28 cellular contexts compared by ENCODE assay signal in the genomic region with DNA sequence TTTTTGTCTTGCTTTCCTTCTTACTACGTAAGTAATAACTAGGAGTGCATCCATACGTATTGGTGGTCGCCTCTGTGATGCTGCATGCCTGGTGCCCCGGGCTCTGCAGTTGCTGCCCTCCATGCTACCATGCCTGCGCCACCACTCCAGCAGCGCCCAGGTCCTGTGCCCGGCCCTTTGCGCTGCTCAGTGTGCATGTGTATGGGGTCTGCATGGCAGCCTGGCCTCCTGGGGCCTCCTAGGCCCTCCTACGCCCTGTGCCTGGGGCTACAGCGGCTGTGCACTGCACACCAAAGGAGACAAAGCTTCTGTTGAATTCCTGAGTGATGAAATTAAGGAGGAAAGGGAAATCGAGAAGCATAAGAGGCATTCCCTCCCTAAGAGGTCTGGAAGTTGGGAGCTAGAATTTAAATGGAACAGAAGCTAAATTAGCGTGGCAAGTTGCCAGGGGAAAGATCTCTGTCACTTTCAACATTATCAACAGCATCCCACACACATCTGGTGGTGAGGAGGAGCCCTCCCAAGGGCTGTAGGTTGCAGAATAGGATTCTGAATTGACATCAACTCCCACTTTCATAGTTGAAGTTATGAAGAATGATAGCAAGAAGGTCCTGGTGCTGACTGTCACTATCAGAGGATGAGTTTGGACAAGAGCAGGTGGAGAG.
"Had no signal": no experiment of that assay in that cellular context is flagged by ENCODE, and none has a peak within 500 bp of the region (broad histone marks: within the 10 kb centered on the region; RNA-seq: fewer than 3 reads in every experiment).

No MANE protein-coding gene starts in this region.

- H3K4me3 Mint-ChIP-seq: activated B cell treated with CpG ODN at 0.5 μM for 24 hours; activated CD8-positive, alpha-beta T cell treated with anti-CD3 and anti-CD28 coated beads for 36 hours; activated T-cell treated with anti-CD3 and anti-CD28 coated beads, Interleukin-2, amount 50 U/mL, for 4 hours; activated T-helper 17 cell treated with anti-CD3 and anti-CD28 coated beads, Interleukin-2, amount 50 U/mL, for 72 hours; endodermal cell; neural progenitor cell; T-helper 2 cell treated with Interferon-gamma antibody and Interleukin-4, amounts not matched to agents 5 μg/mL and 100 μg/mL, for 36 hours had no signal

- ATAC-seq: activated CD8-positive, alpha-beta T cell treated with anti-CD3 and anti-CD28 coated beads for 36 hours; activated T-cell treated with anti-CD3 and anti-CD28 coated beads, Interleukin-2, amount 50 U/mL, for 4 hours; activated T-helper 17 cell treated with anti-CD3 and anti-CD28 coated beads, Interleukin-2, amount 50 U/mL, for 72 hours; foreskin keratinocyte; heart right ventricle; mucosa of descending colon; right cardiac atrium had no signal

- H3K4me3 ChIP-seq: esophagus muscularis mucosa, heart right ventricle, left ventricle myocardium inferior, lung, mucosa of descending colon, neural progenitor cell, transverse colon, uterus had no signal

- H3K36me3 ChIP-seq: brain microvascular endothelial cell, heart right ventricle, left ventricle myocardium inferior, neural progenitor cell, transverse colon, uterus had no signal

- DNase-seq: activated B cell treated with CpG ODN at 0.5 μM for 24 hours; activated CD4-positive, alpha-beta T cell treated with anti-CD3 and anti-CD28 coated beads, Interleukin-2, amount 50 U/mL, for 1 hour; activated CD8-positive, alpha-beta T cell treated with anti-CD3 and anti-CD28 coated beads for 36 hours; activated gamma-delta T cell treated with Interleukin-2 at 50 U/mL for 16 hours; activated naive CD4-positive, alpha-beta T cell treated with anti-CD3 and anti-CD28 coated beads, Interleukin-2, amount 50 U/mL, for 16 hours; activated T-cell treated with anti-CD3 and anti-CD28 coated beads, Interleukin-2, amount 50 U/mL, for 4 hours; amniotic stem cell; brain microvascular endothelial cell; central memory CD4-positive, alpha-beta T cell; endodermal cell; foreskin keratinocyte; heart right ventricle; kidney glomerular epithelial cell; left ventricle myocardium inferior; mesendoderm; mucosa of descending colon; right cardiac atrium; stimulated activated CD4-positive, alpha-beta T cell treated with anti-CD3 and anti-CD28 coated beads, Interleukin-15, amount 100 ng/mL, for 24 hours; stimulated activated CD4-positive, alpha-beta T cell treated with anti-CD3 and anti-CD28 coated beads, Interleukin-2, amount 100 ng/mL, for 24 hours; stimulated activated naive CD4-positive, alpha-beta T cell treated with Interleukin-2 at 50 U/mL for 16 hours; T-helper 1 cell; transverse colon; uterus had no signal

- H3K27ac ChIP-seq: brain microvascular endothelial cell, esophagus muscularis mucosa, foreskin keratinocyte, heart right ventricle, left ventricle myocardium inferior, neural progenitor cell, transverse colon, uterus had no signal

- H3K27me3 ChIP-seq: esophagus muscularis mucosa, neural progenitor cell, transverse colon, uterus had no signal

- H3K4me1 ChIP-seq: heart right ventricle, left ventricle myocardium inferior, neural progenitor cell, transverse colon, uterus had no signal

- H3K9me3 Mint-ChIP-seq: activated B cell treated with CpG ODN at 0.5 μM for 24 hours; activated CD8-positive, alpha-beta T cell treated with anti-CD3 and anti-CD28 coated beads for 36 hours; activated T-cell treated with anti-CD3 and anti-CD28 coated beads, Interleukin-2, amount 50 U/mL, for 4 hours; activated T-helper 17 cell treated with anti-CD3 and anti-CD28 coated beads, Interleukin-2, amount 50 U/mL, for 72 hours; neural progenitor cell; T-helper 2 cell treated with Interferon-gamma antibody and Interleukin-4, amounts not matched to agents 5 μg/mL and 100 μg/mL, for 36 hours had no signal

- H3K9me3 ChIP-seq: esophagus muscularis mucosa, heart right ventricle, mucosa of descending colon, transverse colon, uterus had no signal

- H3K27me3 Mint-ChIP-seq: activated B cell treated with CpG ODN at 0.5 μM for 24 hours; activated CD8-positive, alpha-beta T cell treated with anti-CD3 and anti-CD28 coated beads for 36 hours had no signal

- H3K27ac Mint-ChIP-seq: activated B cell treated with CpG ODN at 0.5 μM for 24 hours; activated CD8-positive, alpha-beta T cell treated with anti-CD3 and anti-CD28 coated beads for 36 hours; activated T-helper 17 cell treated with anti-CD3 and anti-CD28 coated beads, Interleukin-2, amount 50 U/mL, for 72 hours; neural progenitor cell; T-helper 2 cell treated with Interferon-gamma antibody and Interleukin-4, amounts not matched to agents 5 μg/mL and 100 μg/mL, for 36 hours had no signal

- H3K4me1 Mint-ChIP-seq: activated B cell treated with CpG ODN at 0.5 μM for 24 hours; activated T-helper 17 cell treated with anti-CD3 and anti-CD28 coated beads, Interleukin-2, amount 50 U/mL, for 72 hours; endodermal cell had no signal

- H3K36me3 Mint-ChIP-seq: neural progenitor cell had no signal
